In the genomic region with DNA sequence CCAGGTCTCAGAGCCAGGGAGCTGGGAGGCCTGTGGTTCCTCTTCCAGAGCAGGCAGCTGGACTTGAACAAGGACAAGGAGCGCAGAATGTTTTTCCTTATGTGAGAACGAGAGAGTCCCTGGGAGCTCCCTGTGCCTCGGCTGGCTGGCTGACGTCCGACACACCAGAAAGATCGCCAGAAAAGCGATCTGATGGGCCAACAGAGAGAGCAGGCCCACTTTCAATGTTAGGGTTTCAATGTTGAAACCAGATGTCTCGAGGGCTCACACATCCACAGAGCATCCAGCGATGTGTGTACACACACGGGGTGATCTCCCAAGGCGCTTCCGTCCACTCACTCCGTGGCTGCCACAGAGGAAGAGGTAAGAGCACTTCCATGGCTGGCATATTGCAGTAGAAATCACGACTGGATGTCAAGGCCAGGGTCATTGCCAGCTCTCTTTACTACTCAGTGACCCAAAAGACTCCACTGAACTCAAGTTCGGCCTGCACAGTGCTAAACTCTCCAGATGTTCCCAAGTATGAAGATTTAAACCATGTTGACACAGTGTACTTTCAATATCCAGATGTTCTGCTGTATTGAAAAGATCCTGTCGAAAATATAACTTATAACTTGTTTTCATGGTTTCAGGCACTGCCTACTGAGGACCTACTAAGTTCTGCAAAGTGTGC, we compare ENCODE assay signal across 21 cellular contexts.
DNase-seq lines count a peak whose midpoint lies in the region; ATAC-seq and TF ChIP-seq lines count a peak whose summit lies in the region.
"Had no signal": no experiment of that assay in that cellular context is flagged by ENCODE, and none has a peak within 500 bp of the region (broad histone marks: within the 10 kb centered on the region; RNA-seq: fewer than 3 reads in every experiment).

No MANE protein-coding gene starts in this region.

- H3K36me3 ChIP-seq in mesenchymal stem cell (ENCODE audit: control insufficient read depth in 1 of 2, insufficient read depth in 2 of 2, low read depth in 1 of 2, low read length in 2 of 2) = peaks cover 0 to 13% of the 10 kb centered on the region in 2 experiments
- H3K36me3 ChIP-seq in suprapubic skin = no peaks in the 10 kb centered on the region
- no peaks in the 10 kb centered on the region for H3K36me3 ChIP-seq in neural progenitor cell

- DNase-seq in Right ventricle myocardium superior (peak; percentile 50), cardiac septum (ENCODE audit: low spot score) (no peak), fibroblast of gingiva (ENCODE audit: low read depth) (peak; percentile 20), mesenchymal stem cell (no peak), suprapubic skin (ENCODE audit: low spot score in 2 of 2) (no peak), neural progenitor cell (ENCODE audit: low spot score) (no peak), caudate nucleus (lab: John Stamatoyannopoulos, UW) (no peak), NCI-H446 treated with DMSO at 0.1 percent for 48 hours (lab: John Stamatoyannopoulos, UW) (no peak)
- DNase-seq: DMS53, GDM1, Karpas-422, NCI-H1417, NCI-H1694 treated with DMSO at 0.1 percent for 48 hours, NCI-H2081 treated with DMSO at 0.1 percent for 48 hours, NCI-H2171 treated with DMSO at 0.1 percent for 48 hours, NCI-H446, OCI-M1 had no signal

- no peaks in the 10 kb centered on the region for H3K36me3 Mint-ChIP-seq in neural progenitor cell
- H3K36me3 Mint-ChIP-seq: IgD-negative memory B cell had no signal

- H2AK5ac ChIP-seq in mesenchymal stem cell (ENCODE audit: low read length, severe bottlenecking) = no peak overlapping the region

- intact Hi-C loops in Right ventricle myocardium superior (cut with DNase I) = no loop called here
- intact Hi-C loops in cardiac septum (cut with DNase I) = no loop called here

- no peaks in the 10 kb centered on the region for H3K79me1 ChIP-seq in mesenchymal stem cell (replicated peaks; ENCODE audit: low read length, poor library complexity, severe bottlenecking)

- H4K91ac ChIP-seq in mesenchymal stem cell (ENCODE audit: low read length) = no peak overlapping the region

- no peak overlapping the region for H3K23ac ChIP-seq in mesenchymal stem cell (ENCODE audit: low read length in 2 of 2)

- no peak overlapping the region for H2BK5ac ChIP-seq in mesenchymal stem cell (ENCODE audit: low read depth, low read length, poor library complexity, severe bottlenecking)

- H3K27ac Mint-ChIP-seq in neural progenitor cell = no peak overlapping the region
- H3K27ac Mint-ChIP-seq: B cell, CD14-positive monocyte, IgD-negative memory B cell had no signal

- H3K4ac ChIP-seq in mesenchymal stem cell (ENCODE audit: low read depth in 1 of 2, low read length in 2 of 2) = no peak overlapping the region

- H3K27me3 Mint-ChIP-seq in neural progenitor cell (ENCODE audit: insufficient read depth, low read depth) = peaks cover 11% of the 10 kb centered on the region

- H3K18ac ChIP-seq in mesenchymal stem cell (ENCODE audit: low read depth in 1 of 2, low read length in 2 of 2) = no peak overlapping the region

- no peak overlapping the region for H2BK120ac ChIP-seq in mesenchymal stem cell (ENCODE audit: low read depth, low read length)

- no peak overlapping the region for H4K8ac ChIP-seq in mesenchymal stem cell (ENCODE audit: low read length)

- no peak overlapping the region for H2AFZ ChIP-seq in mesenchymal stem cell (ENCODE audit: low read depth, low read length)
- no peak overlapping the region for H2AFZ ChIP-seq in neural progenitor cell (replicated peaks)

- H3K4me2 ChIP-seq in mesenchymal stem cell (ENCODE audit: low read length, poor library complexity, severe bottlenecking) (no peak overlapping the region), neural progenitor cell (no peak overlapping the region)

- H3K4me1 ChIP-seq in mesenchymal stem cell (ENCODE audit: control insufficient read depth, insufficient read depth, low read depth, low read length) = peaks cover 2% of the 10 kb centered on the region
- peaks cover 5% of the 10 kb centered on the region for H3K4me1 ChIP-seq in suprapubic skin
- H3K4me1 ChIP-seq in neural progenitor cell = no peaks in the 10 kb centered on the region

- peak; percentile 80 for ATAC-seq in Right ventricle myocardium superior (ENCODE audit: poor library complexity)
- ATAC-seq: HCT116 had no signal

- no peak overlapping the region for H3K27ac ChIP-seq in mesenchymal stem cell (ENCODE audit: low read length, poor library complexity, severe bottlenecking)
- peak overlapping the region; percentile 3 for H3K27ac ChIP-seq in suprapubic skin
- no peak overlapping the region for H3K27ac ChIP-seq in neural progenitor cell
- H3K27ac ChIP-seq in caudate nucleus (ENCODE audit: low read depth, low read length) = no peak overlapping the region

- no peaks in the 10 kb centered on the region for H3F3A ChIP-seq in neural progenitor cell (ENCODE audit: low read depth)

- H2BK12ac ChIP-seq in mesenchymal stem cell (ENCODE audit: low read length in 2 of 2) = no peak overlapping the region

- H3K9me3 Mint-ChIP-seq in neural progenitor cell = peaks cover 4% of the 10 kb centered on the region

- TF ChIP-seq POLR2A in suprapubic skin (IDR thresholded peaks at IDR 0.05) = no peak

- WGBS in mesenchymal stem cell = 86% methylated on average over 15 of the region's 16 CpGs
- WGBS in suprapubic skin = 74% methylated on average over 13 of the region's 16 CpGs

- H3K27me3 ChIP-seq in mesenchymal stem cell (ENCODE audit: control insufficient read depth in 1 of 2, insufficient read depth in 1 of 2, low read length in 2 of 2) (peaks cover 0 to 4% of the 10 kb centered on the region in 2 experiments), suprapubic skin (no peaks in the 10 kb centered on the region), neural progenitor cell (no peaks in the 10 kb centered on the region)

- no peak for TF ChIP-seq EP300 in suprapubic skin (IDR thresholded peaks at IDR 0.05)

- no peak overlapping the region for H3K4me3 Mint-ChIP-seq in neural progenitor cell
- H3K4me3 Mint-ChIP-seq: B cell, CD14-positive monocyte, IgD-negative memory B cell had no signal

- H3K4me3 ChIP-seq in mesenchymal stem cell (ENCODE audit: insufficient read depth in 1 of 2, low read depth in 1 of 2, low read length in 2 of 2) = peak overlapping the region in 1 of 2 experiments; percentile 19
- no peak overlapping the region for H3K4me3 ChIP-seq in suprapubic skin
- H3K4me3 ChIP-seq in neural progenitor cell = no peak overlapping the region

- H3K9me3 ChIP-seq in mesenchymal stem cell (ENCODE audit: control insufficient read depth, low read length) (no peaks in the 10 kb centered on the region), suprapubic skin (no peaks in the 10 kb centered on the region), neural progenitor cell (ENCODE audit: low read depth) (no peaks in the 10 kb centered on the region)

- no peaks in the 10 kb centered on the region for H3K79me2 ChIP-seq in neural progenitor cell (ENCODE audit: low read depth)

- H4K20me1 ChIP-seq in neural progenitor cell (ENCODE audit: low read depth) = no peaks in the 10 kb centered on the region

- TF ChIP-seq CTCF in suprapubic skin (IDR thresholded peaks at IDR 0.05) (no peak), neural progenitor cell (IDR thresholded peaks at IDR 0.05) (no peak)

- no peak overlapping the region for H2BK15ac ChIP-seq in mesenchymal stem cell (ENCODE audit: low read depth, poor library complexity, severe bottlenecking)

- H3K9ac ChIP-seq in mesenchymal stem cell (ENCODE audit: low read length) (peak overlapping the region; percentile 50), neural progenitor cell (no peak overlapping the region)

- H3K4me1 Mint-ChIP-seq in neural progenitor cell = no peaks in the 10 kb centered on the region
- H3K4me1 Mint-ChIP-seq: B cell, IgD-negative memory B cell had no signal

- no peak overlapping the region for H3K14ac ChIP-seq in mesenchymal stem cell (ENCODE audit: low read length in 2 of 2)

Comparison
In these comparisons a context has a peak if more than half of its experiments do, and no peak if none do; other contexts are left out.
1. DNase-seq: peak in Right ventricle myocardium superior (single experiment) and fibroblast of gingiva (single experiment); none in cardiac septum (single experiment), mesenchymal stem cell (single experiment), suprapubic skin (0 of 2), neural progenitor cell (single experiment), caudate nucleus (0 of 61) and NCI-H446 treated with DMSO at 0.1 percent for 48 hours (single experiment).